17 cellular contexts compared by ENCODE assay signal in genomic region chr1:61271412-61271789, GRCh38.
A peak's percentile ranks its signal among the peaks of the same experiment; 100 is the strongest.
DNase-seq lines count a peak whose midpoint lies in the region; ATAC-seq, FAIRE-seq and TF ChIP-seq lines count a peak whose summit lies in the region.
"Had no signal": no experiment of that assay in that cellular context is flagged by ENCODE, and none has a peak within 500 bp of the region (broad histone marks: within the 10 kb centered on the region; RNA-seq: fewer than 3 reads in every experiment).

No MANE protein-coding gene starts in this region.

- H3K36me3 Mint-ChIP-seq in activated CD4-positive, alpha-beta memory T cell treated with anti-CD3 and anti-CD28 coated beads for 36 hours, result no peaks in the 10 kb centered on the region
- H3K36me3 Mint-ChIP-seq: type B pancreatic cell had no signal

- CTCF ChIA-PET in SK-N-SH (lab: Yijun Ruan, JAX) (interaction anchor here (0.9 kb wide), 1 partner anchor 68 kb away, joined by 3 read pairs; no protein-coding TSS in a partner anchor), A549 (lab: Yijun Ruan, JAX) (interaction anchor here (0.6 to 0.9 kb wide), 2 partner anchors 43 to 222 kb away, joined by 3 read pairs; no protein-coding TSS in a partner anchor)
- CTCF ChIA-PET in activated CD4-positive, alpha-beta memory T cell treated with anti-CD3 and anti-CD28 coated beads for 36 hours (lab: Charles Lee), result interaction anchor here (0.6 to 3.8 kb wide), 10 partner anchors 27 to 221 kb away, joined by 3 to 34 read pairs (median 4); no protein-coding TSS in a partner anchor

- peaks cover 5% of the 10 kb centered on the region for H3K27me3 Mint-ChIP-seq in activated CD4-positive, alpha-beta memory T cell treated with anti-CD3 and anti-CD28 coated beads for 36 hours
- H3K27me3 Mint-ChIP-seq: type B pancreatic cell had no signal

- WGBS in SK-N-SH (ENCODE audit: low lambda C conversion rate), result 93% methylated on average over 5 of the region's 5 CpGs
- 88% methylated on average over 5 of the region's 5 CpGs for WGBS in A549 (ENCODE audit: missing lambda C conversion rate)

- intact Hi-C loops in activated CD4-positive, alpha-beta memory T cell treated with anti-CD3 and anti-CD28 coated beads for 36 hours (cut with micrococcal nuclease), result loop anchor here (1.0 to 10.0 kb wide), 6 partner anchors 31 to 217 kb away; no protein-coding TSS in a partner anchor
- intact Hi-C loops in sciatic nerve (cut with DNase I), result no loop called here

- no peak for TF ChIP-seq CTCF in SK-N-SH (IDR thresholded peaks at IDR 0.05)
- TF ChIP-seq CTCF in A549 (IDR thresholded peaks at IDR 0.05), result no peak
- TF ChIP-seq CTCF in foreskin keratinocyte (conservative IDR thresholded peaks at IDR 0.05), result no peak

- POLR2A ChIA-PET in SK-N-SH (lab: Yijun Ruan, JAX) (no interaction called here), A549 (lab: Yijun Ruan, JAX) (no interaction called here)
- POLR2A ChIA-PET in activated CD4-positive, alpha-beta memory T cell treated with anti-CD3 and anti-CD28 coated beads for 36 hours (lab: Charles Lee), result interaction anchor here (0.6 to 2.4 kb wide), 14 partner anchors 13 to 221 kb away, joined by 3 to 60 read pairs (median 4); partner anchors contain the start of gene NFIA

- no peak for TF ChIP-seq RAD21 in SK-N-SH (IDR thresholded peaks at IDR 0.05; ENCODE audit: low read length)
- no peak for TF ChIP-seq RAD21 in A549 (conservative IDR thresholded peaks at IDR 0.05 in 1 of 2, IDR thresholded peaks at IDR 0.05 in 1 of 2)

- peak overlapping the region; percentile 26 for H3K4me3 Mint-ChIP-seq in activated CD4-positive, alpha-beta memory T cell treated with anti-CD3 and anti-CD28 coated beads for 36 hours
- H3K4me3 Mint-ChIP-seq: type B pancreatic cell had no signal

- no peaks in the 10 kb centered on the region for H3K79me2 ChIP-seq in SK-N-SH (ENCODE audit: insufficient read depth)

- TF ChIP-seq POLR2A in A549 (IDR thresholded peaks at IDR 0.05; ENCODE audit: low read length), result no peak

- no peaks in the 10 kb centered on the region for H4K20me1 ChIP-seq in SK-N-SH (ENCODE audit: insufficient read depth)

- H3K9me3 Mint-ChIP-seq in activated CD4-positive, alpha-beta memory T cell treated with anti-CD3 and anti-CD28 coated beads for 36 hours, result no peaks in the 10 kb centered on the region
- H3K9me3 Mint-ChIP-seq: type B pancreatic cell had no signal

- H3K4me1 Mint-ChIP-seq in activated CD4-positive, alpha-beta memory T cell treated with anti-CD3 and anti-CD28 coated beads for 36 hours (ENCODE audit: low read depth), result peaks cover 52% of the 10 kb centered on the region

- H3K27me3 ChIP-seq in SK-N-SH (ENCODE audit: insufficient read depth) (no peaks in the 10 kb centered on the region), foreskin keratinocyte (no peaks in the 10 kb centered on the region)

- FAIRE-seq in A549 (lab: Jason Lieb, UNC), result no peak

- TF ChIP-seq EP300 in SK-N-SH (IDR thresholded peaks at IDR 0.05; ENCODE audit: borderline replicate concordance in 1 of 2, low read depth in 1 of 2, low read length in 1 of 2) (no peak), A549 (IDR thresholded peaks at IDR 0.05) (no peak)

- DNase-seq in SK-N-SH (peak; percentile 20), A549 (ENCODE audit: low read depth in 1 of 2, low spot score in 1 of 2) (no peak), foreskin keratinocyte (no peak), T-helper 9 cell (no peak), GF-D8 (lab: John Stamatoyannopoulos, UW) (no peak), sciatic nerve (ENCODE audit: low spot score) (no peak)
- DNase-seq in activated CD4-positive, alpha-beta memory T cell treated with anti-CD3 and anti-CD28 coated beads for 36 hours, result peak; percentile 56
- DNase-seq: central memory CD4-positive, alpha-beta T cell; effector memory CD4-positive, alpha-beta T cell; head of caudate nucleus; lower lobe of right lung; posterior cingulate gyrus; Right ventricle myocardium superior; stimulated activated naive CD4-positive, alpha-beta T cell had no signal

- H3K4me2 ChIP-seq in SK-N-SH, result no peak overlapping the region
- peak overlapping the region; percentile 53 for H3K4me2 ChIP-seq in A549

- H3K4me1 ChIP-seq in SK-N-SH (ENCODE audit: control insufficient read depth in 1 of 2, insufficient read depth in 2 of 2, low read depth in 1 of 2, low read length in 1 of 2), result peaks cover 7 to 16% of the 10 kb centered on the region in 2 experiments; a peak in 3 of 4 replicates
- peaks cover 35% of the 10 kb centered on the region for H3K4me1 ChIP-seq in A549
- peaks cover 17% of the 10 kb centered on the region for H3K4me1 ChIP-seq in foreskin keratinocyte
- H3K4me1 ChIP-seq: lower lobe of right lung had no signal

- H3K4me3 ChIP-seq in SK-N-SH (ENCODE audit: low read depth in 2 of 2, low read length in 1 of 2) (no peak overlapping the region), A549 (no peak overlapping the region)
- H3K4me3 ChIP-seq: lower lobe of right lung had no signal

- ATAC-seq in SK-N-SH treated with all-trans-retinoic acid at 6 μM for 48 hours (no peak), A549 (peak in 1 of 2 experiments; percentile 71; a peak in 3 of 6 replicates), foreskin keratinocyte (peak; percentile 14), sciatic nerve (no peak)
- ATAC-seq: lower lobe of right lung had no signal

- H3K9me2 ChIP-seq in SK-N-SH, result no peaks in the 10 kb centered on the region

- no peak overlapping the region for H3K9ac ChIP-seq in SK-N-SH

- H3K27ac Mint-ChIP-seq in activated CD4-positive, alpha-beta memory T cell treated with anti-CD3 and anti-CD28 coated beads for 36 hours, result peak overlapping the region; percentile 86
- H3K27ac Mint-ChIP-seq: type B pancreatic cell had no signal

- no peaks in the 10 kb centered on the region for H3K9me3 ChIP-seq in SK-N-SH
- no peaks in the 10 kb centered on the region for H3K9me3 ChIP-seq in A549
- H3K9me3 ChIP-seq: lower lobe of right lung had no signal

- H3K27ac ChIP-seq in SK-N-SH (ENCODE audit: low read depth in 2 of 2, low read length in 1 of 2), result peak overlapping the region in 1 of 2 experiments; percentile 48; a peak in 1 of 4 replicates
- peak overlapping the region in 1 of 2 experiments; percentile 68; a peak in 2 of 6 replicates for H3K27ac ChIP-seq in A549
- H3K27ac ChIP-seq in foreskin keratinocyte, result no peak overlapping the region
- H3K27ac ChIP-seq: C4-2B, lower lobe of right lung had no signal

- H3F3A ChIP-seq in SK-N-SH (replicated peaks; ENCODE audit: insufficient read depth), result no peaks in the 10 kb centered on the region

- H2AFZ ChIP-seq in SK-N-SH (ENCODE audit: low read depth), result no peak overlapping the region

- H3K36me3 ChIP-seq in SK-N-SH (replicated peaks in 1 of 2; ENCODE audit: control insufficient read depth in 1 of 2, insufficient read depth in 2 of 2, low read length in 1 of 2), result no peaks in the 10 kb centered on the region
- H3K36me3 ChIP-seq: lower lobe of right lung had no signal

TF ChIP-seq in SK-N-SH, 30 proteins besides CTCF, POLR2A, EP300 and RAD21 (continues in another document):
- no peak for TF ChIP-seq MXI1 (IDR thresholded peaks at IDR 0.05; ENCODE audit: low read depth, low read length)
- no peak for TF ChIP-seq TCF12 (IDR thresholded peaks at IDR 0.05)
- TF ChIP-seq RXRA (IDR thresholded peaks at IDR 0.05; ENCODE audit: borderline replicate concordance, low read depth), result no peak
- no peak for TF ChIP-seq SMC3 (IDR thresholded peaks at IDR 0.05; ENCODE audit: low read depth, low read length)
- TF ChIP-seq, protein P1, sequence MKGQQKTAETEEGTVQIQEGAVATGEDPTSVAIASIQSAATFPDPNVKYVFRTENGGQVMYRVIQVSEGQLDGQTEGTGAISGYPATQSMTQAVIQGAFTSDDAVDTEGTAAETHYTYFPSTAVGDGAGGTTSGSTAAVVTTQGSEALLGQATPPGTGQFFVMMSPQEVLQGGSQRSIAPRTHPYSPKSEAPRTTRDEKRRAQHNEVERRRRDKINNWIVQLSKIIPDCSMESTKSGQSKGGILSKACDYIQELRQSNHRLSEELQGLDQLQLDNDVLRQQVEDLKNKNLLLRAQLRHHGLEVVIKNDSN (IDR thresholded peaks at IDR 0.05; ENCODE audit: borderline replicate concordance, low read depth), result no peak
- no peak for TF ChIP-seq FOXM1 (IDR thresholded peaks at IDR 0.05; ENCODE audit: low read depth)
- no peak for TF ChIP-seq SIN3A (IDR thresholded peaks at IDR 0.05; ENCODE audit: borderline replicate concordance, low read depth, low read length)

TF ChIP-seq in A549, 52 proteins besides CTCF, POLR2A, EP300 and RAD21:
- peak in 1 of 2 experiments; percentile 10; a peak in 1 of 4 replicates for TF ChIP-seq CEBPB (IDR thresholded peaks at IDR 0.05)
- no peak for TF ChIP-seq NR3C1 (IDR thresholded peaks at IDR 0.05)

Comparison
In these comparisons a context has a peak if more than half of its experiments do, and no peak if none do; other contexts are left out.
1. DNase-seq: peak in SK-N-SH (single experiment) and activated CD4-positive, alpha-beta memory T cell treated with anti-CD3 and anti-CD28 coated beads for 36 hours (single experiment); none in A549 (0 of 2), foreskin keratinocyte (0 of 2), T-helper 9 cell (single experiment), GF-D8 (single experiment) and sciatic nerve (single experiment).